1 cellular context compared by ENCODE assay signal in genomic region chr4:66575024-66575696, GRCh38.
TF ChIP-seq lines count a peak whose summit lies in the region.

No MANE protein-coding gene starts in this region.

TF ChIP-seq in HEK293, 187 proteins besides CTCF, POLR2A, EP300 and RAD21 (continued from another document):
- TF ChIP-seq PATZ1 (tag by site-specific recombination; IDR thresholded peaks at IDR 0.05) (no peak; the same call in 1 of the 2 replicates), ZNF394 (tag by site-specific recombination; IDR thresholded peaks at IDR 0.05; ENCODE audit: borderline replicate concordance) (peak; percentile 16; the same call in 1 of the 2 replicates), ZNF510 (tag by site-specific recombination; IDR thresholded peaks at IDR 0.05; ENCODE audit: insufficient replicate concordance) (no peak), ZNF677 (tag by site-specific recombination; IDR thresholded peaks at IDR 0.05) (no peak), ZNF449 (tag by site-specific recombination; IDR thresholded peaks at IDR 0.05) (no peak), ZNF544 (tag by site-specific recombination; IDR thresholded peaks at IDR 0.05) (no peak), ZNF335 (tag by site-specific recombination; conservative IDR thresholded peaks at IDR 0.05) (0 out of 2 replicates have a peak, but pooled peaks have one; percentile 41), MEIS1 (CRISPR knock-in tag; IDR thresholded peaks at IDR 0.05; ENCODE audit: borderline replicate concordance) (no peak), OVOL3 (tag by site-specific recombination; IDR thresholded peaks at IDR 0.05) (no peak), ZNF580 (tag by site-specific recombination; IDR thresholded peaks at IDR 0.05) (no peak), ZNF624 (tag by site-specific recombination; IDR thresholded peaks at IDR 0.05) (no peak), GLI2 (tag by site-specific recombination; IDR thresholded peaks at IDR 0.05; ENCODE audit: borderline replicate concordance, low read depth) (no peak), OSR2 (tag by site-specific recombination; IDR thresholded peaks at IDR 0.05) (peak; percentile 77), ZNF501 (tag by site-specific recombination; IDR thresholded peaks at IDR 0.05) (no peak), ZNF10 (tag by site-specific recombination; IDR thresholded peaks at IDR 0.05) (peak; percentile 79), ZEB2 (tag by site-specific recombination; IDR thresholded peaks at IDR 0.05) (0 out of 2 replicates have a peak, but pooled peaks have one; percentile 28), GFI1B (tag by site-specific recombination; IDR thresholded peaks at IDR 0.05) (no peak), ZNF654 (tag by site-specific recombination; IDR thresholded peaks at IDR 0.05; ENCODE audit: low read depth) (no peak), ZNF114 (tag by site-specific recombination; IDR thresholded peaks at IDR 0.05) (no peak), ZNF548 (tag by site-specific recombination; IDR thresholded peaks at IDR 0.05) (no peak), ZNF398 (tag by site-specific recombination; IDR thresholded peaks at IDR 0.05) (no peak), ZBTB10 (tag by site-specific recombination; IDR thresholded peaks at IDR 0.05) (no peak), ZNF423 (tag by site-specific recombination; IDR thresholded peaks at IDR 0.05) (no peak), ZNF610 (tag by site-specific recombination; IDR thresholded peaks at IDR 0.05; ENCODE audit: borderline replicate concordance) (no peak), BCL6B (tag by site-specific recombination; IDR thresholded peaks at IDR 0.05) (no peak), ZFP3 (tag by site-specific recombination; IDR thresholded peaks at IDR 0.05; ENCODE audit: low read depth) (no peak), ZNF248 (tag by site-specific recombination; IDR thresholded peaks at IDR 0.05) (no peak), GLIS1 (tag by site-specific recombination; IDR thresholded peaks at IDR 0.05) (no peak), ZNF701 (tag by site-specific recombination; IDR thresholded peaks at IDR 0.05) (no peak), ZNF391 (tag by site-specific recombination; IDR thresholded peaks at IDR 0.05; ENCODE audit: borderline replicate concordance, low read depth) (no peak), ZNF692 (tag by site-specific recombination; IDR thresholded peaks at IDR 0.05) (no peak), ZSCAN4 (tag by site-specific recombination; IDR thresholded peaks at IDR 0.05) (peak; percentile 31; the same call in 1 of the 2 replicates), REPIN1 (tag by site-specific recombination; IDR thresholded peaks at IDR 0.05; ENCODE audit: low read depth) (no peak), YY2 (tag by site-specific recombination; IDR thresholded peaks at IDR 0.05) (no peak), ZNF184 (tag by site-specific recombination; IDR thresholded peaks at IDR 0.05) (no peak), HOXD13 (CRISPR knock-in tag; IDR thresholded peaks at IDR 0.05; ENCODE audit: borderline replicate concordance) (no peak)
